Comparison of ENCODE assay signal across 12 cellular contexts in the genomic region with DNA sequence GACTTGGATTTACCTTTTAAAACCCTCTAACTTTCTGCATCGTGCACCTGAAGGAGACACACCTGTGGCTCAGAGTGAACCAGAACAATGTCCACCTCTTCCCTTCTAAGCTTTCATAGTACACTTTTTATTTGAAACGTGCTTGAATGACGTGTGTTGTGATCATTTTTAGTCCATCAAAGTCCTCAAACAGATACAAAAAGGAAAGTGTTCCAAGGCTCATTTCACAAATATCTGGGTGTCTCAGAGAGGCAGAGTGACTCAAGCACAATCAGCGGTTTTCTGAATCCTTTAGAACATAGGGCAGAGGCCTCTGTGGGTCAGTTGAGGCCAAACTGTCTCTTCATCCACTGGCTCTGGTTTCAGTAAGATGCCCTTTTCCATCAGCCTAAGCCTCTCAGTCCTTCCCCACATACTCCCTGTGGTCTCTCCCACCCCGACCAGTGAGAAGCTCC. TPM values are rescaled to one million over a fixed set of nuclear protein-coding genes. Genes with fewer than 3 reads are reported as not detected.
DNase-seq lines count a peak whose midpoint lies in the region; ATAC-seq, FAIRE-seq and TF ChIP-seq lines count a peak whose summit lies in the region.
"Had no signal": no experiment of that assay in that cellular context is flagged by ENCODE, and none has a peak within 500 bp of the region (broad histone marks: within the 10 kb centered on the region; RNA-seq: fewer than 3 reads in every experiment).

No MANE protein-coding gene starts in this region.

- no peak for ATAC-seq in GM21528 (IDR thresholded peaks at IDR 0.05; ENCODE audit: low FRiP score, unreplicated experiment)
- ATAC-seq in activated CD8-positive, alpha-beta memory T cell treated with anti-CD3 and anti-CD28 coated beads, Interleukin-2, amount 10 ng/mL, durations not matched to agents 7 days and 5 days = no peak
- ATAC-seq in GM18505 (IDR thresholded peaks at IDR 0.05; ENCODE audit: unreplicated experiment) = no peak
- ATAC-seq: activated naive CD8-positive, alpha-beta T cell treated with anti-CD3 and anti-CD28 coated beads, Interleukin-2, amount 50 U/mL, for 24 hours had no signal

- peaks cover 59 to 66% of the 10 kb centered on the region in 2 donors for H3K4me1 ChIP-seq in kidney (ENCODE audit: control insufficient read depth in 1 of 2, insufficient read depth in 1 of 2, low read depth in 1 of 2, low read length in 2 of 2)
- H3K4me1 ChIP-seq in subcutaneous abdominal adipose tissue (ENCODE audit: control insufficient read depth in 5 of 5, insufficient read depth in 5 of 5, low read length in 5 of 5) = peaks cover 32 to 78% (median 73%) of the 10 kb centered on the region in 5 donors

- no peaks in the 10 kb centered on the region for H3K27me3 Mint-ChIP-seq in activated CD8-positive, alpha-beta memory T cell treated with anti-CD3 and anti-CD28 coated beads, Interleukin-2, amount 10 ng/mL, durations not matched to agents 7 days and 5 days
- H3K27me3 Mint-ChIP-seq in activated T-cell treated with anti-CD3 and anti-CD28 coated beads, Interleukin-2, amount 50 U/mL, for 24 hours = no peaks in the 10 kb centered on the region
- H3K27me3 Mint-ChIP-seq: activated CD4-positive, alpha-beta T cell treated with anti-CD3 and anti-CD28 coated beads, Interleukin-2, amount 10 ng/mL, durations not matched to agents 7 days and 5 days had no signal

- no peak for TF ChIP-seq POLR2A in GM18505 (IDR thresholded peaks at IDR 0.05; ENCODE audit: borderline replicate concordance, extremely low read depth, insufficient read depth, insufficient read length)

- H3K27ac ChIP-seq in WERI-Rb-1 (no peak overlapping the region), kidney (ENCODE audit: low read depth in 2 of 2, low read length in 2 of 2) (peak overlapping the region; percentile 82 to 84), subcutaneous abdominal adipose tissue (ENCODE audit: low read depth, low read length) (peak overlapping the region; percentile 99)

- H3K4me1 Mint-ChIP-seq in activated CD8-positive, alpha-beta memory T cell treated with anti-CD3 and anti-CD28 coated beads, Interleukin-2, amount 10 ng/mL, durations not matched to agents 7 days and 5 days = peaks cover 44% of the 10 kb centered on the region
- H3K4me1 Mint-ChIP-seq in activated T-cell treated with anti-CD3 and anti-CD28 coated beads, Interleukin-2, amount 50 U/mL, for 24 hours (ENCODE audit: low read depth) = peaks cover 38% of the 10 kb centered on the region

- no peak for TF ChIP-seq CTCF in WERI-Rb-1 (IDR thresholded peaks at IDR 0.05; ENCODE audit: low read depth, low read length)
- no peak for TF ChIP-seq CTCF in kidney (IDR thresholded peaks at IDR 0.05; ENCODE audit: borderline replicate concordance, extremely low read depth, insufficient read depth)

- H3K36me3 ChIP-seq in H7 (replicated peaks; ENCODE audit: control insufficient read depth, insufficient read depth, low read length) (no peaks in the 10 kb centered on the region), WERI-Rb-1 (no peaks in the 10 kb centered on the region), kidney (ENCODE audit: control insufficient read depth in 1 of 2, insufficient read depth in 2 of 2, low read length in 2 of 2) (no peaks in the 10 kb centered on the region), subcutaneous abdominal adipose tissue (ENCODE audit: control insufficient read depth in 5 of 5, insufficient read depth in 5 of 5, low read length in 5 of 5) (no peaks in the 10 kb centered on the region)

- H3K9ac ChIP-seq in kidney (ENCODE audit: low read length in 2 of 2) (peak overlapping the region in 1 of 2 donors; percentile 28), subcutaneous abdominal adipose tissue (ENCODE audit: low read length in 5 of 5) (peak overlapping the region in 3 of 5 donors; percentile 12 to 49 (median 40))

- CTCF ChIA-PET in activated CD8-positive, alpha-beta memory T cell treated with anti-CD3 and anti-CD28 coated beads, Interleukin-2, amount 10 ng/mL, durations not matched to agents 7 days and 5 days (lab: Charles Lee) = interaction anchor here (0.8 to 1.6 kb wide), 5 partner anchors 9 to 591 kb away, joined by 3 to 4 read pairs (median 4); no protein-coding TSS in a partner anchor

- H3K36me3 Mint-ChIP-seq in activated CD8-positive, alpha-beta memory T cell treated with anti-CD3 and anti-CD28 coated beads, Interleukin-2, amount 10 ng/mL, durations not matched to agents 7 days and 5 days = no peaks in the 10 kb centered on the region
- H3K36me3 Mint-ChIP-seq in activated T-cell treated with anti-CD3 and anti-CD28 coated beads, Interleukin-2, amount 50 U/mL, for 24 hours (ENCODE audit: low read depth) = no peaks in the 10 kb centered on the region

- no peaks in the 10 kb centered on the region for H3K9me3 Mint-ChIP-seq in activated CD8-positive, alpha-beta memory T cell treated with anti-CD3 and anti-CD28 coated beads, Interleukin-2, amount 10 ng/mL, durations not matched to agents 7 days and 5 days (ENCODE audit: low read depth)
- no peaks in the 10 kb centered on the region for H3K9me3 Mint-ChIP-seq in activated T-cell treated with anti-CD3 and anti-CD28 coated beads, Interleukin-2, amount 50 U/mL, for 24 hours
- H3K9me3 Mint-ChIP-seq: activated CD4-positive, alpha-beta T cell treated with anti-CD3 and anti-CD28 coated beads, Interleukin-2, amount 10 ng/mL, durations not matched to agents 7 days and 5 days; activated naive CD8-positive, alpha-beta T cell treated with anti-CD3 and anti-CD28 coated beads, Interleukin-2, amount 50 U/mL, for 24 hours; nephron had no signal

- H3K27me3 ChIP-seq in H7 (ENCODE audit: control insufficient read depth, insufficient read depth, low read length) (no peaks in the 10 kb centered on the region), WERI-Rb-1 (ENCODE audit: insufficient read depth, low read depth, severe bottlenecking) (no peaks in the 10 kb centered on the region), subcutaneous abdominal adipose tissue (ENCODE audit: control insufficient read depth in 5 of 5, insufficient read depth in 4 of 5, low read length in 5 of 5) (no peaks in the 10 kb centered on the region)

- H3K27ac Mint-ChIP-seq in activated CD8-positive, alpha-beta memory T cell treated with anti-CD3 and anti-CD28 coated beads, Interleukin-2, amount 10 ng/mL, durations not matched to agents 7 days and 5 days = no peak overlapping the region
- no peak overlapping the region for H3K27ac Mint-ChIP-seq in activated T-cell treated with anti-CD3 and anti-CD28 coated beads, Interleukin-2, amount 50 U/mL, for 24 hours
- H3K27ac Mint-ChIP-seq: activated CD4-positive, alpha-beta T cell treated with anti-CD3 and anti-CD28 coated beads, Interleukin-2, amount 10 ng/mL, durations not matched to agents 7 days and 5 days; activated naive CD8-positive, alpha-beta T cell treated with anti-CD3 and anti-CD28 coated beads, Interleukin-2, amount 50 U/mL, for 24 hours had no signal

- intact Hi-C loops in kidney (cut with DNase I) = loop anchor here (5.0 to 10.0 kb wide), 2 partner anchors 104 to 162 kb away; no protein-coding TSS in a partner anchor

- DNase-seq in H7 (peak; percentile 37), WERI-Rb-1 (peak; percentile 67), kidney (peak; percentile 33)
- DNase-seq in activated CD8-positive, alpha-beta memory T cell treated with anti-CD3 and anti-CD28 coated beads, Interleukin-2, amount 10 ng/mL, durations not matched to agents 7 days and 5 days = no peak
- no peak for DNase-seq in activated T-cell treated with anti-CD3 and anti-CD28 coated beads, Interleukin-2, amount 50 U/mL, for 24 hours
- DNase-seq: activated CD4-positive, alpha-beta T cell treated with anti-CD3 and anti-CD28 coated beads, Interleukin-2, amount 10 ng/mL, durations not matched to agents 7 days and 5 days had no signal

- no peaks in the 10 kb centered on the region for H3K9me3 ChIP-seq in WERI-Rb-1 (ENCODE audit: severe bottlenecking)
- no peaks in the 10 kb centered on the region for H3K9me3 ChIP-seq in kidney (ENCODE audit: control insufficient read depth in 1 of 2, low read length in 2 of 2)
- no peaks in the 10 kb centered on the region for H3K9me3 ChIP-seq in subcutaneous abdominal adipose tissue (ENCODE audit: control insufficient read depth in 5 of 5, low read length in 5 of 5)

- no peak overlapping the region for H3K4me3 Mint-ChIP-seq in activated CD8-positive, alpha-beta memory T cell treated with anti-CD3 and anti-CD28 coated beads, Interleukin-2, amount 10 ng/mL, durations not matched to agents 7 days and 5 days
- no peak overlapping the region for H3K4me3 Mint-ChIP-seq in activated T-cell treated with anti-CD3 and anti-CD28 coated beads, Interleukin-2, amount 50 U/mL, for 24 hours
- H3K4me3 Mint-ChIP-seq: activated CD4-positive, alpha-beta T cell treated with anti-CD3 and anti-CD28 coated beads, Interleukin-2, amount 10 ng/mL, durations not matched to agents 7 days and 5 days; activated naive CD8-positive, alpha-beta T cell treated with anti-CD3 and anti-CD28 coated beads, Interleukin-2, amount 50 U/mL, for 24 hours; nephron had no signal

- H3K4me3 ChIP-seq in H7 (ENCODE audit: insufficient read depth, low read depth, low read length) (no peak overlapping the region), WERI-Rb-1 (ENCODE audit: low read depth, low read length) (no peak overlapping the region), kidney (ENCODE audit: low read length in 2 of 2) (no peak overlapping the region), subcutaneous abdominal adipose tissue (ENCODE audit: low read depth in 1 of 5, low read length in 5 of 5) (no peak overlapping the region)

- FAIRE-seq in kidney (lab: Jason Lieb, UNC) = no peak
- FAIRE-seq: G401.6 had no signal

RNA-seq across cellular contexts. Expression of a gene that starts 49.7 kb away (rescaled TPM):
- total RNA-seq in H7 (2014; rRNA removed; shearing (Covaris generic)) = 172 and 214 TPM in 2 replicates
- total RNA-seq in kidney = 102 TPM
- 96.4 TPM for polyA plus RNA-seq in kidney (ENCODE audit: insufficient read depth, low read depth, low replicate concordance)
- 10 to 100 TPM; 71.1 to 76.7 TPM for total RNA-seq in activated CD8-positive, alpha-beta memory T cell treated with anti-CD3 and anti-CD28 coated beads, Interleukin-2, amount 10 ng/mL, durations not matched to agents 7 days and 5 days

Comparison
In these comparisons a context has a peak if more than half of its experiments do, and no peak if none do; other contexts are left out.
1. DNase-seq: peak in H7 (single experiment), WERI-Rb-1 (single experiment) and kidney (single experiment); none in activated CD8-positive, alpha-beta memory T cell treated with anti-CD3 and anti-CD28 coated beads, Interleukin-2, amount 10 ng/mL, durations not matched to agents 7 days and 5 days (single experiment) and activated T-cell treated with anti-CD3 and anti-CD28 coated beads, Interleukin-2, amount 50 U/mL, for 24 hours (single experiment).